In genomic region chr5:34542818-34543217, GRCh38 we compare ENCODE assay signal across 21 cellular contexts.
"Had no signal": no experiment of that assay in that cellular context is flagged by ENCODE, and none has a peak within 500 bp of the region (broad histone marks: within the 10 kb centered on the region; RNA-seq: fewer than 3 reads in every experiment).

No MANE protein-coding gene starts in this region.

- H3K4me3 Mint-ChIP-seq: T-cell had no signal

- H3K4me1 ChIP-seq: SJSA1 had no signal

- ATAC-seq: T-cell had no signal

- H3K4me1 Mint-ChIP-seq: T-cell had no signal

- H3K9me3 ChIP-seq: SJSA1 had no signal

- H3K27me3 ChIP-seq: SJSA1 had no signal

- H3K27ac Mint-ChIP-seq: T-cell had no signal

- H3K36me3 ChIP-seq: SJSA1 had no signal

- H3K36me3 Mint-ChIP-seq: T-cell had no signal

- H3K4me3 ChIP-seq: SJSA1, SK-N-MC had no signal

- H3K27ac ChIP-seq: SJSA1, SK-N-MC had no signal

- DNase-seq: KBM-7, MV-4-11, NCI-H1048, NCI-H1105, NCI-H1417, NCI-H1436 treated with DMSO at 0.1 percent for 48 hours, NCI-H1694, NCI-H187 treated with DMSO at 0.1 percent for 48 hours, NCI-H2029 treated with DMSO at 0.1 percent for 48 hours, NCI-H2227 treated with DMSO at 0.1 percent for 48 hours, NCI-H510A, NCI-H524 treated with DMSO at 0.1 percent for 48 hours, NCI-H69, NCI-H774, Right ventricle myocardium superior, RPMI8226, SIG-M5, SW 1271, T-cell had no signal
